Comparison of ENCODE assay signal across 21 cellular contexts in the genomic region with DNA sequence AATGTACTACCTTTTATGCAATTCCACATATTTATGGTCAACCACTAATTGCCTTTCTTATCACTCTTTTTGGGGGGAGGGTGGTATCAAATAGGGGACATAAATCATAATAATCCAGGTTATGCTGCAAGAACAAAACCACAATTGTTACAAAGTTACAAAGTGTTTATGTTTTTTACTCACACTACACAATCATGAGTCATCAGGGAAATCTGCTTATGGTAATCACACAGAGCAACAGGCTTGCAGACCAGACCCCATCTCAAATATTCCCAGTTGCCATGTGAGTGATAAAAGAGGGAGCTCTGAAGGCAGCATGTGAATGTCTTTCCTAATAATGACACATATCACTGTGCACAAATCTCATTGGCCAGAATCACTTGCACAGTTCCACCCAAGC.
DNase-seq lines count a peak whose midpoint lies in the region; FAIRE-seq and TF ChIP-seq lines count a peak whose summit lies in the region.
"Had no signal": no experiment of that assay in that cellular context is flagged by ENCODE, and none has a peak within 500 bp of the region (broad histone marks: within the 10 kb centered on the region; RNA-seq: fewer than 3 reads in every experiment).

No MANE protein-coding gene starts in this region.

- no peak for TF ChIP-seq POLR2A in H54 (IDR thresholded peaks at IDR 0.05; ENCODE audit: low read depth, low read length)

- CTCF ChIA-PET in CD8-positive, alpha-beta memory T cell (lab: Charles Lee) = no interaction called here

- no peaks in the 10 kb centered on the region for H3K36me3 Mint-ChIP-seq in CD8-positive, alpha-beta memory T cell

- H3K9me3 Mint-ChIP-seq in CD8-positive, alpha-beta memory T cell = no peaks in the 10 kb centered on the region

- no peaks in the 10 kb centered on the region for H3K27me3 ChIP-seq in CD8-positive, alpha-beta memory T cell (ENCODE audit: insufficient read depth, low read length, poor library complexity, severe bottlenecking)
- H3K27me3 ChIP-seq: ascending aorta; BLaER1 treated with 17β-estradiol and CSF1 and Interleukin-3, amounts not matched to agents 10 nM and 100 nM; Peyer's patch; tibial nerve had no signal

- no peak overlapping the region for H3K27ac Mint-ChIP-seq in CD8-positive, alpha-beta memory T cell

- FAIRE-seq in H54 (lab: Jason Lieb, UNC) = peak; percentile 74
- FAIRE-seq: kidney had no signal

- H3K4me3 Mint-ChIP-seq in CD8-positive, alpha-beta memory T cell = no peak overlapping the region

- no peaks in the 10 kb centered on the region for H3K36me3 ChIP-seq in CD8-positive, alpha-beta memory T cell (ENCODE audit: insufficient read depth, low read length)
- H3K36me3 ChIP-seq: ascending aorta; BLaER1 treated with 17β-estradiol and CSF1 and Interleukin-3, amounts not matched to agents 10 nM and 100 nM; Peyer's patch; tibial nerve had no signal

- H3K4me1 Mint-ChIP-seq in CD8-positive, alpha-beta memory T cell = no peaks in the 10 kb centered on the region

- H3K4me3 ChIP-seq in epithelial cell of esophagus (ENCODE audit: low read length) = no peak overlapping the region
- H3K4me3 ChIP-seq in retinal pigment epithelial cell (ENCODE audit: low read length) = no peak overlapping the region
- H3K4me3 ChIP-seq in CD8-positive, alpha-beta memory T cell (ENCODE audit: low read length) = no peak overlapping the region
- H3K4me3 ChIP-seq: ascending aorta; BLaER1 treated with 17β-estradiol and CSF1 and Interleukin-3, amounts not matched to agents 10 nM and 100 nM; Peyer's patch; psoas muscle; tibial nerve had no signal

- DNase-seq in H54 (ENCODE audit: insufficient read length, low spot score) (no peak), NCI-H226 (peak; percentile 80), epithelial cell of esophagus (ENCODE audit: low read depth) (peak; percentile 63), retinal pigment epithelial cell (ENCODE audit: low read depth) (peak; percentile 94), NCI-H1092 (lab: John Stamatoyannopoulos, UW) (no peak), inferior parietal cortex (ENCODE audit: extremely low spot score) (no peak), superior temporal gyrus (ENCODE audit: extremely low spot score) (no peak)
- DNase-seq in CD8-positive, alpha-beta memory T cell = no peak
- DNase-seq: activated CD4-positive, alpha-beta T cell treated with anti-CD3 and anti-CD28 coated beads for 48 hours; activated CD8-positive, alpha-beta memory T cell treated with anti-CD3 and anti-CD28 coated beads, Interleukin-2, amount 50 U/mL, for 48 hours; activated gamma-delta T cell; cortex of kidney; kidney; NCI-H1092 treated with DMSO at 0.1 percent for 48 hours; Peyer's patch; psoas muscle; stimulated activated CD4-positive, alpha-beta T cell treated with anti-CD3 and anti-CD28 coated beads, Interleukin-12 subunit alpha, Interleukin-12 subunit beta, amount 100 ng/mL, for 4 hours; stimulated activated naive CD4-positive, alpha-beta T cell had no signal

- POLR2A ChIA-PET in CD8-positive, alpha-beta memory T cell (lab: Charles Lee) = no interaction called here

- no peaks in the 10 kb centered on the region for H3K27me3 Mint-ChIP-seq in CD8-positive, alpha-beta memory T cell

- no peak overlapping the region for H3K27ac ChIP-seq in CD8-positive, alpha-beta memory T cell (ENCODE audit: low read depth, low read length)
- H3K27ac ChIP-seq: ascending aorta; BLaER1 treated with 17β-estradiol and CSF1 and Interleukin-3, amounts not matched to agents 10 nM and 100 nM; Peyer's patch; psoas muscle; tibial nerve had no signal

- H3K9me3 ChIP-seq in CD8-positive, alpha-beta memory T cell (ENCODE audit: low read length) = no peaks in the 10 kb centered on the region
- H3K9me3 ChIP-seq: ascending aorta; BLaER1 treated with 17β-estradiol and CSF1 and Interleukin-3, amounts not matched to agents 10 nM and 100 nM; Peyer's patch; psoas muscle; tibial nerve had no signal

- TF ChIP-seq CTCF in epithelial cell of esophagus (IDR thresholded peaks at IDR 0.05; ENCODE audit: insufficient read depth, low read depth, low read length, missing control alignments) (no peak), retinal pigment epithelial cell (conservative IDR thresholded peaks at IDR 0.05; ENCODE audit: low read depth, low read length) (no peak)

- no peaks in the 10 kb centered on the region for H3K4me1 ChIP-seq in CD8-positive, alpha-beta memory T cell (ENCODE audit: insufficient read depth, low read length)
- H3K4me1 ChIP-seq: ascending aorta, Peyer's patch, psoas muscle, tibial nerve had no signal

Comparison
In these comparisons a context has a peak if more than half of its experiments do, and no peak if none do; other contexts are left out.
1. DNase-seq: peak in NCI-H226 (single experiment), epithelial cell of esophagus (single experiment) and retinal pigment epithelial cell (single experiment); none in H54 (single experiment), NCI-H1092 (single experiment), inferior parietal cortex (single experiment), superior temporal gyrus (single experiment) and CD8-positive, alpha-beta memory T cell (0 of 5).